Comparison of ENCODE assay signal across 9 cellular contexts in genomic region chrX:140050906-140051305, GRCh38.
DNase-seq lines count a peak whose midpoint lies in the region; ATAC-seq and TF ChIP-seq lines count a peak whose summit lies in the region.
"Had no signal": no experiment of that assay in that cellular context is flagged by ENCODE, and none has a peak within 500 bp of the region (broad histone marks: within the 10 kb centered on the region; RNA-seq: fewer than 3 reads in every experiment).

No MANE protein-coding gene starts in this region.

- H3K36me3 ChIP-seq in Panc1 (ENCODE audit: control insufficient read depth, insufficient read depth, low read length) (no peaks in the 10 kb centered on the region), gastroesophageal sphincter (no peaks in the 10 kb centered on the region)
- H3K36me3 ChIP-seq in CD8-positive, alpha-beta T cell (ENCODE audit: insufficient read depth, low read length), result no peaks in the 10 kb centered on the region
- H3K36me3 ChIP-seq: upper lobe of left lung had no signal

- no peak for TF ChIP-seq EP300 in gastroesophageal sphincter (IDR thresholded peaks at IDR 0.05)

- H3K27me3 Mint-ChIP-seq in CD8-positive, alpha-beta T cell (ENCODE audit: low read depth), result peaks cover 4% of the 10 kb centered on the region

- H3K4me1 ChIP-seq in Panc1 (ENCODE audit: control insufficient read depth, insufficient read depth, low read length), result no peaks in the 10 kb centered on the region
- H3K4me1 ChIP-seq in foreskin keratinocyte, result no peaks in the 10 kb centered on the region
- H3K4me1 ChIP-seq in gastroesophageal sphincter, result no peaks in the 10 kb centered on the region
- H3K4me1 ChIP-seq in CD8-positive, alpha-beta T cell (ENCODE audit: insufficient read depth, low read length), result no peaks in the 10 kb centered on the region
- H3K4me1 ChIP-seq: upper lobe of left lung had no signal

- peaks cover 5% of the 10 kb centered on the region; the same call in 1 of the 2 replicates for H3K27me3 ChIP-seq in Panc1 (ENCODE audit: control insufficient read depth, insufficient read depth, low read length)
- no peaks in the 10 kb centered on the region for H3K27me3 ChIP-seq in foreskin keratinocyte
- H3K27me3 ChIP-seq in gastroesophageal sphincter, result no peaks in the 10 kb centered on the region
- H3K27me3 ChIP-seq in CD8-positive, alpha-beta T cell (ENCODE audit: insufficient read depth, low read length), result no peaks in the 10 kb centered on the region
- H3K27me3 ChIP-seq: upper lobe of left lung had no signal

- POLR2A ChIA-PET in Panc1 (lab: Charles Lee), result no interaction called here
- POLR2A ChIA-PET in CD8-positive, alpha-beta T cell (lab: Charles Lee), result no interaction called here

- H3K4me3 ChIP-seq in Panc1 (ENCODE audit: low read depth in 2 of 2, low read length in 2 of 2), result no peak overlapping the region
- H3K4me3 ChIP-seq in gastroesophageal sphincter, result no peak overlapping the region
- no peak overlapping the region for H3K4me3 ChIP-seq in CD8-positive, alpha-beta T cell (ENCODE audit: low read depth, low read length)
- H3K4me3 ChIP-seq: upper lobe of left lung had no signal

- no peak overlapping the region for H3K27ac Mint-ChIP-seq in CD8-positive, alpha-beta T cell

- CTCF ChIA-PET in Panc1 (lab: Charles Lee), result no interaction called here
- CTCF ChIA-PET in CD8-positive, alpha-beta T cell (lab: Charles Lee), result no interaction called here

- no peaks in the 10 kb centered on the region for H3K4me1 Mint-ChIP-seq in CD8-positive, alpha-beta T cell (ENCODE audit: low read depth)

- intact Hi-C loops in Panc1 (cut with micrococcal nuclease; ENCODE audit: unreplicated experiment), result loop anchor here (10.0 kb wide), 1 partner anchor 684 kb away; no protein-coding TSS in a partner anchor
- intact Hi-C loops in CD8-positive, alpha-beta T cell (cut with DNase I, micrococcal nuclease), result no loop called here

- H3K9me3 ChIP-seq in Panc1 (ENCODE audit: control insufficient read depth, insufficient read depth, low read depth, low read length) (no peaks in the 10 kb centered on the region), gastroesophageal sphincter (no peaks in the 10 kb centered on the region)
- no peaks in the 10 kb centered on the region for H3K9me3 ChIP-seq in CD8-positive, alpha-beta T cell (ENCODE audit: low read length)
- H3K9me3 ChIP-seq: upper lobe of left lung had no signal

- no peak overlapping the region for H3K27ac ChIP-seq in 22Rv1
- H3K27ac ChIP-seq in Panc1 (ENCODE audit: low read length), result no peak overlapping the region
- H3K27ac ChIP-seq in foreskin keratinocyte, result no peak overlapping the region
- H3K27ac ChIP-seq in gastroesophageal sphincter, result no peak overlapping the region
- no peak overlapping the region for H3K27ac ChIP-seq in CD8-positive, alpha-beta T cell (ENCODE audit: low read depth, low read length)
- H3K27ac ChIP-seq: upper lobe of left lung had no signal

- DNase-seq in G401 (ENCODE audit: low spot score) (peak; percentile 1), Panc1 (ENCODE audit: low read depth, low spot score) (no peak), foreskin keratinocyte (no peak)
- no peak for DNase-seq in activated naive CD4-positive, alpha-beta T cell (lab: John Stamatoyannopoulos, UW)
- DNase-seq in CD8-positive, alpha-beta T cell, result no peak
- DNase-seq: upper lobe of left lung had no signal

- ATAC-seq in Panc1 (no peak), foreskin keratinocyte (no peak), gastroesophageal sphincter (no peak), HG02588 (IDR thresholded peaks at IDR 0.05; ENCODE audit: unreplicated experiment) (no peak)
- ATAC-seq in CD8-positive, alpha-beta T cell, result no peak

- TF ChIP-seq CTCF in 22Rv1 (IDR thresholded peaks at IDR 0.05), result peak; percentile 67
- peak; percentile 48; the same call in 1 of the 2 replicates for TF ChIP-seq CTCF in Panc1 (IDR thresholded peaks at IDR 0.05)
- peak; percentile 55 for TF ChIP-seq CTCF in foreskin keratinocyte (conservative IDR thresholded peaks at IDR 0.05)
- peak in 1 of 4 experiments; percentile 16 for TF ChIP-seq CTCF in gastroesophageal sphincter (IDR thresholded peaks at IDR 0.05)
- no peak for TF ChIP-seq CTCF in CD8-positive, alpha-beta T cell (IDR thresholded peaks at IDR 0.05)

- TF ChIP-seq POLR2A in gastroesophageal sphincter (IDR thresholded peaks at IDR 0.05), result no peak

- no peaks in the 10 kb centered on the region for H3K36me3 Mint-ChIP-seq in CD8-positive, alpha-beta T cell

- in situ Hi-C loops in G401 (cut with HindIII; ENCODE audit: low sequenced_read_pairs) (no loop called here), Panc1 (cut with HindIII; ENCODE audit: low pct_unique_long_range_greater_than_20kb, low sequenced_read_pairs) (no loop called here)

- no TSS peak for BruUV-seq in Panc1 (replicated peaks; lab: Mats Ljungman, UMichigan)

- H3K9me3 Mint-ChIP-seq in CD8-positive, alpha-beta T cell, result no peaks in the 10 kb centered on the region

- H3K4me3 Mint-ChIP-seq in CD8-positive, alpha-beta T cell, result no peak overlapping the region
